14 cellular contexts compared by ENCODE assay signal in genomic region chr10:26706936-26707335, GRCh38. TPM values are rescaled to one million over a fixed set of nuclear protein-coding genes. Genes with fewer than 3 reads are reported as not detected.
DNase-seq lines count a peak whose midpoint lies in the region; ATAC-seq and TF ChIP-seq lines count a peak whose summit lies in the region.
"Had no signal": no experiment of that assay in that cellular context is flagged by ENCODE, and none has a peak within 500 bp of the region (broad histone marks: within the 10 kb centered on the region; RNA-seq: fewer than 3 reads in every experiment).

No MANE protein-coding gene starts in this region.

- H3K4me3 Mint-ChIP-seq in H9: no peak overlapping the region
- H3K4me3 Mint-ChIP-seq in endothelial cell (ENCODE audit: unreplicated experiment): no peak overlapping the region
- no peak overlapping the region for H3K4me3 Mint-ChIP-seq in activated T-helper 17 cell treated with anti-CD3 and anti-CD28 coated beads, Interleukin-2, amount 50 U/mL, for 72 hours
- H3K4me3 Mint-ChIP-seq: CD4-positive, alpha-beta memory T cell had no signal

- H3K36me3 ChIP-seq in neuronal stem cell (replicated peaks in 1 of 2; ENCODE audit: control insufficient read depth in 2 of 2, insufficient read depth in 2 of 2, low read length in 2 of 2): peaks cover 18 to 60% of the 10 kb centered on the region in 2 donors

- H2BK12ac ChIP-seq in H9 (ENCODE audit: insufficient read length, low read depth, low read length) (no peak overlapping the region), neuronal stem cell (ENCODE audit: low read length) (no peak overlapping the region)

- H3K4me1 Mint-ChIP-seq in H9 (no peaks in the 10 kb centered on the region), endothelial cell (ENCODE audit: unreplicated experiment) (peaks cover 3% of the 10 kb centered on the region)
- peaks cover 10% of the 10 kb centered on the region for H3K4me1 Mint-ChIP-seq in activated T-helper 17 cell treated with anti-CD3 and anti-CD28 coated beads, Interleukin-2, amount 50 U/mL, for 72 hours

- H3K27ac Mint-ChIP-seq in H9 (peak overlapping the region in 2 of 3 experiments; percentile 20 to 42; a peak in 1 of 7 replicates), endothelial cell (ENCODE audit: unreplicated experiment) (peak overlapping the region; percentile 13)
- H3K27ac Mint-ChIP-seq in activated T-helper 17 cell treated with anti-CD3 and anti-CD28 coated beads, Interleukin-2, amount 50 U/mL, for 72 hours: no peak overlapping the region

- no peak for TF ChIP-seq CTCF in H9 (conservative IDR thresholded peaks at IDR 0.05)
- TF ChIP-seq CTCF in endothelial cell (IDR thresholded peaks at IDR 0.05; ENCODE audit: unreplicated experiment): no peak

- H2BK120ac ChIP-seq in H9 (ENCODE audit: low read depth, low read length, poor library complexity, severe bottlenecking) (no peak overlapping the region), neuronal stem cell (ENCODE audit: low read depth, low read length) (no peak overlapping the region)

- H3K4me1 ChIP-seq in H9 (ENCODE audit: insufficient read depth, low read length): no peaks in the 10 kb centered on the region
- no peaks in the 10 kb centered on the region for H3K4me1 ChIP-seq in neuronal stem cell (ENCODE audit: control insufficient read depth in 2 of 2, insufficient read depth in 1 of 2, low read depth in 1 of 2, low read length in 2 of 2)
- H3K4me1 ChIP-seq: BE2C had no signal

- H4K8ac ChIP-seq in H9 (replicated peaks; ENCODE audit: insufficient read length, low read depth, low read length) (no peak overlapping the region), neuronal stem cell (ENCODE audit: low read depth, low read length) (peak overlapping the region; percentile 44)

- no peak overlapping the region for H3K4me3 ChIP-seq in neuronal stem cell (ENCODE audit: low read length in 2 of 2)

- H3T11ph ChIP-seq in H9 (ENCODE audit: low read length): no peak overlapping the region

- H3K18ac ChIP-seq in H9 (ENCODE audit: insufficient read length, low read depth, low read length) (no peak overlapping the region), neuronal stem cell (ENCODE audit: low read length) (no peak overlapping the region)

- no peak overlapping the region for H3K14ac ChIP-seq in H9 (ENCODE audit: insufficient read depth, low read length)
- no peak overlapping the region for H3K14ac ChIP-seq in neuronal stem cell (ENCODE audit: low read length)

- H4K5ac ChIP-seq in H9 (ENCODE audit: insufficient read length, low read depth, low read length): no peak overlapping the region

- H3K23ac ChIP-seq in H9 (ENCODE audit: insufficient read length, low read depth, low read length) (no peak overlapping the region), neuronal stem cell (ENCODE audit: low read depth, low read length, poor library complexity) (no peak overlapping the region)

- H3K9me3 Mint-ChIP-seq in H9 (no peaks in the 10 kb centered on the region), endothelial cell (ENCODE audit: unreplicated experiment) (no peaks in the 10 kb centered on the region)
- H3K9me3 Mint-ChIP-seq in activated T-helper 17 cell treated with anti-CD3 and anti-CD28 coated beads, Interleukin-2, amount 50 U/mL, for 72 hours: no peaks in the 10 kb centered on the region
- H3K9me3 Mint-ChIP-seq: CD4-positive, alpha-beta memory T cell had no signal

- H3K9ac ChIP-seq in H9 (ENCODE audit: extremely low read depth, insufficient read length, low read length): no peak overlapping the region
- H3K9ac ChIP-seq in neuronal stem cell (ENCODE audit: low read depth, low read length, poor library complexity): no peak overlapping the region

- H4K91ac ChIP-seq in H9 (ENCODE audit: insufficient read length, low read depth, low read length) (no peak overlapping the region), neuronal stem cell (ENCODE audit: low read depth, low read length, poor library complexity) (no peak overlapping the region)

- H2AFZ ChIP-seq in H9 (ENCODE audit: low read length): no peak overlapping the region
- no peak overlapping the region for H2AFZ ChIP-seq in neuronal stem cell (ENCODE audit: low read length)

- ATAC-seq in activated T-helper 17 cell treated with anti-CD3 and anti-CD28 coated beads, Interleukin-2, amount 50 U/mL, for 72 hours (replicated peaks): no peak
- no peak for ATAC-seq in GM18517 (IDR thresholded peaks at IDR 0.05; ENCODE audit: unreplicated experiment)

- H3K27ac ChIP-seq in H9 (ENCODE audit: insufficient read length, low read depth, low read length) (no peak overlapping the region), neuronal stem cell (replicated peaks; ENCODE audit: low read length) (no peak overlapping the region)

- H3K23me2 ChIP-seq in H9 (ENCODE audit: insufficient read length, low read depth, low read length, poor library complexity, severe bottlenecking): no peaks in the 10 kb centered on the region

- H2BK5ac ChIP-seq in H9 (ENCODE audit: insufficient read length, low read length) (no peak overlapping the region), neuronal stem cell (ENCODE audit: low read length) (no peak overlapping the region)

- H2BK15ac ChIP-seq in H9 (ENCODE audit: low read depth, low read length) (no peak overlapping the region), neuronal stem cell (ENCODE audit: low read length) (no peak overlapping the region)

- H3K4ac ChIP-seq in H9 (ENCODE audit: low read depth, low read length) (no peak overlapping the region), neuronal stem cell (ENCODE audit: low read length) (no peak overlapping the region)

- no peaks in the 10 kb centered on the region; the same call in 1 of the 2 replicates for H3K79me2 ChIP-seq in H9 (ENCODE audit: insufficient read depth, low read length)

- H2BK20ac ChIP-seq in H9 (ENCODE audit: low read depth, low read length, poor library complexity, severe bottlenecking): no peak overlapping the region

- H3K9me3 ChIP-seq in H9 (ENCODE audit: control insufficient read depth, low read depth, low read length) (no peaks in the 10 kb centered on the region), neuronal stem cell (replicated peaks in 1 of 2; ENCODE audit: control insufficient read depth in 2 of 2, insufficient read depth in 1 of 2, low read depth in 1 of 2, low read length in 2 of 2) (no peaks in the 10 kb centered on the region)
- H3K9me3 ChIP-seq: BE2C had no signal

- H3K27me3 ChIP-seq in H9 (ENCODE audit: insufficient read depth, low read length) (no peaks in the 10 kb centered on the region), neuronal stem cell (ENCODE audit: control insufficient read depth in 3 of 3, insufficient read depth in 3 of 3, low read depth in 1 of 3, low read length in 3 of 3) (no peaks in the 10 kb centered on the region)
- H3K27me3 ChIP-seq: BE2C had no signal

- H2AK5ac ChIP-seq in H9 (ENCODE audit: insufficient read length, low read length) (no peak overlapping the region), neuronal stem cell (ENCODE audit: low read depth, low read length) (no peak overlapping the region)

- H3K27me3 Mint-ChIP-seq in H9 (ENCODE audit: low read depth) (no peaks in the 10 kb centered on the region), endothelial cell (ENCODE audit: unreplicated experiment) (peaks cover 4% of the 10 kb centered on the region)
- no peaks in the 10 kb centered on the region for H3K27me3 Mint-ChIP-seq in activated T-helper 17 cell treated with anti-CD3 and anti-CD28 coated beads, Interleukin-2, amount 50 U/mL, for 72 hours
- H3K27me3 Mint-ChIP-seq: CD4-positive, alpha-beta memory T cell had no signal

- H3K4me2 ChIP-seq in H9 (ENCODE audit: insufficient read depth, insufficient read length, low read length) (no peak overlapping the region), neuronal stem cell (ENCODE audit: insufficient read depth, low read length, poor library complexity, severe bottlenecking) (no peak overlapping the region)

- no peak for DNase-seq in H9
- DNase-seq in endothelial cell (ENCODE audit: low spot score): no peak
- DNase-seq in neuronal stem cell (ENCODE audit: low spot score): no peak
- no peak for DNase-seq in NCI-H510A treated with DMSO at 0.1 percent for 48 hours (lab: John Stamatoyannopoulos, UW)
- DNase-seq: ACHN; BE2C; C1 segment of cervical spinal cord; CD4-positive, alpha-beta memory T cell; DMS153; DMS79; GDM1; HCEC 1CT had no signal

- no peaks in the 10 kb centered on the region for H4K20me1 ChIP-seq in H9 (ENCODE audit: control insufficient read depth, insufficient read depth, insufficient read length)

- H3K56ac ChIP-seq in H9 (ENCODE audit: insufficient read length, low read depth, low read length): no peak overlapping the region

- H3K36me3 Mint-ChIP-seq in H9 (ENCODE audit: insufficient read depth in 1 of 3, low read depth in 3 of 3): peaks cover 37 to 61% (median 60%) of the 10 kb centered on the region in 3 experiments; a peak in 6 of 7 replicates
- peaks cover 17% of the 10 kb centered on the region for H3K36me3 Mint-ChIP-seq in endothelial cell (ENCODE audit: low read depth, unreplicated experiment)
- peaks cover 80% of the 10 kb centered on the region for H3K36me3 Mint-ChIP-seq in activated T-helper 17 cell treated with anti-CD3 and anti-CD28 coated beads, Interleukin-2, amount 50 U/mL, for 72 hours (ENCODE audit: low read depth)

- H3K79me1 ChIP-seq in H9 (ENCODE audit: insufficient read depth, low read depth, low read length, poor library complexity, severe bottlenecking): no peaks in the 10 kb centered on the region
- no peaks in the 10 kb centered on the region for H3K79me1 ChIP-seq in neuronal stem cell (ENCODE audit: low read depth, low read length)

- no CpG with 5 or more reads among the region's 10 CpGs for WGBS in H9 (ENCODE audit: extremely low coverage, insufficient read length, low lambda C conversion rate)
- no CpG with 5 or more reads among the region's 10 CpGs for WGBS in neuronal stem cell (ENCODE audit: extremely low coverage in 2 of 2, insufficient read length in 2 of 2, insufficient replicate concordance in 1 of 2), 2 donors

RNA-seq across cellular contexts. Expression of gene PDSS1, which starts 9.4 kb away (rescaled TPM):
- total RNA-seq in H9 (2021): 18.4 and 19.7 TPM in 2 replicates
- total RNA-seq in endothelial cell (ENCODE audit: unreplicated experiment): 8.0 TPM
- polyA plus RNA-seq in neuronal stem cell (2013, experiment 1 of 2): 7.0 TPM
- polyA plus RNA-seq in neuronal stem cell (2013, experiment 2 of 2): 7.1 TPM
- 10 to 100 TPM; 10.9 to 32.1 TPM for total RNA-seq in activated T-helper 17 cell treated with anti-CD3 and anti-CD28 coated beads, Interleukin-2, amount 50 U/mL, for 72 hours
